In the genomic region with DNA sequence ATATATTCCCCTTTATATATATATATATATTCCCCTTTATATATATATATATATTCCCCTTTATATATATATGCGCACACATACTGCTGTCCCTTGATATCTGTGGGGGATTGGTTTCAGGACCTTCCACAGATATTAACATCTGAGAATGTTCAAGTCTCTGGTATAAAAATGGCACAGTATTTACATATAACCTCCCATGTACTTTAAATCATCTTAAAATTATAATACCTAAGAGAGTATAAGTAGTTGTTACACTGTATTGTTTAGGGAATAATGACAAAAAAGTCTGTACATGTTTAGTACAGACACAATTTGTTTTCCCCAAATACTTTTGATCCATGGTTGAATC, we compare ENCODE assay signal across 23 cellular contexts. TPM values are rescaled to one million over a fixed set of nuclear protein-coding genes. Genes with fewer than 3 reads are reported as not detected.
DNase-seq lines count a peak whose midpoint lies in the region; ATAC-seq and TF ChIP-seq lines count a peak whose summit lies in the region.
"Had no signal": no experiment of that assay in that cellular context is flagged by ENCODE, and none has a peak within 500 bp of the region (broad histone marks: within the 10 kb centered on the region; RNA-seq: fewer than 3 reads in every experiment).

No MANE protein-coding gene starts in this region.

- H3K9me3 Mint-ChIP-seq in chondrocyte (ENCODE audit: low read depth), result no peaks in the 10 kb centered on the region
- H3K9me3 Mint-ChIP-seq: activated T-cell treated with anti-CD3 and anti-CD28 coated beads, Interleukin-2, amount 50 U/mL, for 24 hours had no signal

- H3K27me3 Mint-ChIP-seq in chondrocyte (ENCODE audit: low read depth), result peaks cover 45% of the 10 kb centered on the region

- peaks cover 13% of the 10 kb centered on the region for H3K4me1 Mint-ChIP-seq in chondrocyte (ENCODE audit: low read depth)

- intact Hi-C loops in cardiac septum (cut with DNase I), result loop anchor here (5.0 kb wide), 1 partner anchor 169 kb away; no protein-coding TSS in a partner anchor

- TF ChIP-seq CTCF in chondrocyte (IDR thresholded peaks at IDR 0.05), result no peak

- DNase-seq in NOMO-1 (lab: John Stamatoyannopoulos, UW; ENCODE audit: unreplicated experiment in 2 of 2) (no peak), chondrocyte (ENCODE audit: low spot score) (no peak), NAMALWA (ENCODE audit: low spot score) (no peak), cardiac septum (ENCODE audit: low spot score) (no peak)
- DNase-seq: activated CD4-positive, alpha-beta T cell treated with anti-CD3 and anti-CD28 coated beads, Interleukin-2, amount 50 U/mL, for 48 hours; activated naive CD4-positive, alpha-beta T cell treated with anti-CD3 and anti-CD28 coated beads, Interleukin-2, amount 50 U/mL, for 16 hours; activated T-cell treated with anti-CD3 and anti-CD28 coated beads, Interleukin-2, amount 50 U/mL, for 24 hours; colonic mucosa; GOT3; lower lobe of right lung; NCI-H1092 treated with DMSO at 0.1 percent for 48 hours; NCI-H524 treated with DMSO at 0.1 percent for 48 hours; SHP77 treated with DMSO at 0.1 percent for 48 hours; stimulated activated naive CD4-positive, alpha-beta T cell; T-helper 17 cell; transverse colon had no signal

- H3K4me3 Mint-ChIP-seq in chondrocyte (ENCODE audit: unreplicated experiment), result no peak overlapping the region
- H3K4me3 Mint-ChIP-seq: activated T-cell treated with anti-CD3 and anti-CD28 coated beads, Interleukin-2, amount 50 U/mL, for 24 hours; T-helper 17 cell had no signal

- ATAC-seq in GM18502 (IDR thresholded peaks at IDR 0.05; ENCODE audit: poor library complexity, unreplicated experiment), result peak; percentile 39
- ATAC-seq in GM21367 (IDR thresholded peaks at IDR 0.05; ENCODE audit: unreplicated experiment), result peak; percentile 11
- peak; percentile 39 for ATAC-seq in HG02798 (IDR thresholded peaks at IDR 0.05; ENCODE audit: poor library complexity, unreplicated experiment)
- ATAC-seq in HG03378 (IDR thresholded peaks at IDR 0.05; ENCODE audit: unreplicated experiment), result peak; percentile 28
- ATAC-seq: K562, lower lobe of right lung, sciatic nerve, T-helper 17 cell had no signal

- no peak overlapping the region for H3K27ac Mint-ChIP-seq in chondrocyte (ENCODE audit: unreplicated experiment)
- H3K27ac Mint-ChIP-seq: activated T-cell treated with anti-CD3 and anti-CD28 coated beads, Interleukin-2, amount 50 U/mL, for 24 hours; T-helper 17 cell had no signal

- no peaks in the 10 kb centered on the region for H3K36me3 Mint-ChIP-seq in chondrocyte (ENCODE audit: low read depth)

RNA-seq across cellular contexts. Expression of a gene that starts 45.8 kb away (rescaled TPM):
- not detected in 3 replicates for total RNA-seq in chondrocyte
- total RNA-seq in cardiac septum, result 0.89 TPM
- total RNA-seq: myocyte, T-helper 17 cell had no signal
